Comparison of ENCODE assay signal across 1 cellular context in genomic region chr10:12473491-12473890, GRCh38.
TF ChIP-seq lines count a peak whose summit lies in the region.

No MANE protein-coding gene starts in this region.

TF ChIP-seq in H1, 55 proteins besides CTCF, POLR2A, EP300 and RAD21:
- peak; percentile 39; the same call in 1 of the 2 replicates for TF ChIP-seq KDM1A (IDR thresholded peaks at IDR 0.05; ENCODE audit: borderline replicate concordance, low read length)
- TF ChIP-seq PHF8 (conservative IDR thresholded peaks at IDR 0.05; ENCODE audit: low read depth, low read length): no peak
